ENCODE assay signal across 1 cellular context in genomic region chr15:98924311-98925049, GRCh38.
TF ChIP-seq lines count a peak whose summit lies in the region.

No MANE protein-coding gene starts in this region.

TF ChIP-seq in IMR-90, 13 proteins besides CTCF, POLR2A, EP300 and RAD21:
- no peak for TF ChIP-seq USF2 (IDR thresholded peaks at IDR 0.05; ENCODE audit: low read depth, low read length)
- TF ChIP-seq ELK1 (IDR thresholded peaks at IDR 0.05; ENCODE audit: borderline replicate concordance, low read depth, low read length): no peak
- no peak for TF ChIP-seq RCOR1 (IDR thresholded peaks at IDR 0.05; ENCODE audit: insufficient replicate concordance, low read length)
- no peak for TF ChIP-seq MAFK (IDR thresholded peaks at IDR 0.05; ENCODE audit: low read depth, low read length)
- TF ChIP-seq MAZ (IDR thresholded peaks at IDR 0.05; ENCODE audit: borderline replicate concordance, low read depth, low read length): no peak
- TF ChIP-seq RFX5 (IDR thresholded peaks at IDR 0.05; ENCODE audit: low read depth, low read length): no peak
- no peak for TF ChIP-seq BHLHE40 (IDR thresholded peaks at IDR 0.05; ENCODE audit: low read depth, low read length)
- TF ChIP-seq NFE2L2 (IDR thresholded peaks at IDR 0.05; ENCODE audit: low read depth, low read length): no peak
- TF ChIP-seq MXI1 (IDR thresholded peaks at IDR 0.05; ENCODE audit: borderline replicate concordance, low read depth, low read length): no peak
- no peak for TF ChIP-seq CHD1 (IDR thresholded peaks at IDR 0.05; ENCODE audit: low read depth, low read length)
- no peak for TF ChIP-seq SMC3 (IDR thresholded peaks at IDR 0.05; ENCODE audit: low read depth, low read length)
- no peak for TF ChIP-seq FOS (IDR thresholded peaks at IDR 0.05; ENCODE audit: low read depth, low read length)
- no peak for TF ChIP-seq CEBPB (IDR thresholded peaks at IDR 0.05; ENCODE audit: low read depth, low read length)
TF ChIP-seq in IMR-90: peak in this region for 0.
